Comparison of ENCODE assay signal across 8 cellular contexts in genomic region chr15:90957105-90957790, GRCh38. TPM values are rescaled to one million over a fixed set of nuclear protein-coding genes. Genes with fewer than 3 reads are reported as not detected.
DNase-seq lines count a peak whose midpoint lies in the region; ATAC-seq, FAIRE-seq and TF ChIP-seq lines count a peak whose summit lies in the region.

No MANE protein-coding gene starts in this region.

- intact Hi-C loops in body of pancreas (cut with DNase I): no loop called here

- no peaks in the 10 kb centered on the region for H3K79me2 ChIP-seq in keratinocyte (ENCODE audit: control insufficient read depth, insufficient read depth, low read length)

- H3K9me3 Mint-ChIP-seq in T-helper 2 cell treated with Interferon-gamma antibody and Interleukin-4, amounts not matched to agents 5 μg/mL and 100 μg/mL, for 36 hours: no peaks in the 10 kb centered on the region
- H3K9me3 Mint-ChIP-seq in stimulated activated naive CD8-positive, alpha-beta T cell treated with anti-CD3 and anti-CD28 coated beads, Interleukin-15, amount 100 ng/mL, for 72 hours: no peaks in the 10 kb centered on the region

- peaks cover 8% of the 10 kb centered on the region for H3K4me1 Mint-ChIP-seq in T-helper 2 cell treated with Interferon-gamma antibody and Interleukin-4, amounts not matched to agents 5 μg/mL and 100 μg/mL, for 36 hours (ENCODE audit: low read depth)
- H3K4me1 Mint-ChIP-seq in stimulated activated naive CD8-positive, alpha-beta T cell treated with anti-CD3 and anti-CD28 coated beads, Interleukin-15, amount 100 ng/mL, for 72 hours: peaks cover 27% of the 10 kb centered on the region

- no peaks in the 10 kb centered on the region for H4K20me1 ChIP-seq in keratinocyte (ENCODE audit: control insufficient read depth, extremely low read depth, insufficient read depth, low read length)

- TF ChIP-seq CTCF in body of pancreas (IDR thresholded peaks at IDR 0.05) (no peak), keratinocyte (optimal IDR thresholded peaks at IDR 0.05 in 1 of 3, IDR thresholded peaks at IDR 0.05 in 1 of 3, conservative IDR thresholded peaks at IDR 0.05 in 1 of 3; ENCODE audit: extremely low read depth in 1 of 3, insufficient read depth in 2 of 3, low read length in 3 of 3) (no peak)

- WGBS in body of pancreas, 2 donors: 14 to 33% methylated on average over 1 to 53 of the region's 58 CpGs

- H3K9ac ChIP-seq in keratinocyte (ENCODE audit: control insufficient read depth, extremely low read depth, insufficient read depth, low read length): peak overlapping the region; percentile 95

- H3K4me3 ChIP-seq in body of pancreas (peak overlapping the region; percentile 14 to 39), keratinocyte (ENCODE audit: control insufficient read depth in 2 of 3, extremely low read depth in 1 of 3, insufficient read depth in 2 of 3, low read depth in 1 of 3, low read length in 3 of 3) (peak overlapping the region; percentile 51 to 64 (median 58))

- H3K9me3 ChIP-seq in body of pancreas (no peaks in the 10 kb centered on the region), keratinocyte (ENCODE audit: control insufficient read depth, low read depth, low read length) (no peaks in the 10 kb centered on the region)

- peak overlapping the region; percentile 65 for H2AFZ ChIP-seq in keratinocyte (ENCODE audit: control insufficient read depth, low read length)

- H3K27ac ChIP-seq in body of pancreas (peak overlapping the region; percentile 40 to 98 (median 78)), keratinocyte (ENCODE audit: control insufficient read depth, insufficient read depth, low read length) (no peak overlapping the region)

- ATAC-seq in body of pancreas (peak; percentile 12), HG03280 (IDR thresholded peaks at IDR 0.05; ENCODE audit: unreplicated experiment) (no peak)
- ATAC-seq in stimulated activated naive CD8-positive, alpha-beta T cell treated with anti-CD3 and anti-CD28 coated beads, Interleukin-15, amount 100 ng/mL, for 72 hours: no peak

- DNase-seq in T-helper 2 cell treated with Interferon-gamma antibody and Interleukin-4, amounts not matched to agents 5 μg/mL and 100 μg/mL, for 36 hours (ENCODE audit: low spot score): no peak
- DNase-seq in T-helper 2 cell (no peak), body of pancreas (peak; percentile 35 to 60 (median 46)), keratinocyte (ENCODE audit: low read depth, low spot score) (no peak), SIG-M5 (lab: John Stamatoyannopoulos, UW) (no peak), mesenteric fat pad (ENCODE audit: low spot score) (no peak)
- no peak for DNase-seq in stimulated activated naive CD8-positive, alpha-beta T cell treated with anti-CD3 and anti-CD28 coated beads, Interleukin-15, amount 100 ng/mL, for 72 hours

- H3K27me3 Mint-ChIP-seq in T-helper 2 cell treated with Interferon-gamma antibody and Interleukin-4, amounts not matched to agents 5 μg/mL and 100 μg/mL, for 36 hours (ENCODE audit: low read depth): no peaks in the 10 kb centered on the region
- no peaks in the 10 kb centered on the region for H3K27me3 Mint-ChIP-seq in stimulated activated naive CD8-positive, alpha-beta T cell treated with anti-CD3 and anti-CD28 coated beads, Interleukin-15, amount 100 ng/mL, for 72 hours

- FAIRE-seq in keratinocyte (lab: Jason Lieb, UNC): no peak

- H3K36me3 ChIP-seq in body of pancreas (replicated peaks in 1 of 2; ENCODE audit: insufficient read depth in 1 of 2, low read depth in 2 of 2): peaks cover 0 to 7% of the 10 kb centered on the region in 2 donors
- peaks cover 17 to 21% of the 10 kb centered on the region in 2 experiments for H3K36me3 ChIP-seq in keratinocyte (ENCODE audit: control insufficient read depth in 2 of 2, extremely low read depth in 1 of 2, insufficient read depth in 2 of 2, low read length in 2 of 2)

- H3K4me3 Mint-ChIP-seq in T-helper 2 cell treated with Interferon-gamma antibody and Interleukin-4, amounts not matched to agents 5 μg/mL and 100 μg/mL, for 36 hours: peak overlapping the region; percentile 67
- peak overlapping the region; percentile 89 to 95 for H3K4me3 Mint-ChIP-seq in stimulated activated naive CD8-positive, alpha-beta T cell treated with anti-CD3 and anti-CD28 coated beads, Interleukin-15, amount 100 ng/mL, for 72 hours

- peak overlapping the region; percentile 72 for H3K27ac Mint-ChIP-seq in T-helper 2 cell treated with Interferon-gamma antibody and Interleukin-4, amounts not matched to agents 5 μg/mL and 100 μg/mL, for 36 hours
- peak overlapping the region in 1 of 2 donors; percentile 80 for H3K27ac Mint-ChIP-seq in stimulated activated naive CD8-positive, alpha-beta T cell treated with anti-CD3 and anti-CD28 coated beads, Interleukin-15, amount 100 ng/mL, for 72 hours

- TF ChIP-seq POLR2A in body of pancreas (IDR thresholded peaks at IDR 0.05): peak in 1 of 3 donors; percentile 7

- dilution Hi-C loops in keratinocyte (cut with MboI; ENCODE audit: extremely low pct_ligation_motif_present, low sequenced_read_pairs): no loop called here

- no peaks in the 10 kb centered on the region for H3K27me3 ChIP-seq in body of pancreas
- H3K27me3 ChIP-seq in keratinocyte (ENCODE audit: control insufficient read depth, extremely low read depth, insufficient read depth, low read length): no peaks in the 10 kb centered on the region

- H3K4me1 ChIP-seq in body of pancreas (peaks cover 31% of the 10 kb centered on the region), keratinocyte (ENCODE audit: control insufficient read depth, extremely low read depth, insufficient read depth, low read length) (peaks cover 16% of the 10 kb centered on the region)

- H3K4me2 ChIP-seq in keratinocyte (ENCODE audit: control insufficient read depth, extremely low read depth, insufficient read depth, low read depth, low read length): peak overlapping the region; percentile 87

- no peaks in the 10 kb centered on the region for H3K9me1 ChIP-seq in keratinocyte (ENCODE audit: control insufficient read depth, extremely low read depth, insufficient read depth, low read length)

- H3K36me3 Mint-ChIP-seq in T-helper 2 cell treated with Interferon-gamma antibody and Interleukin-4, amounts not matched to agents 5 μg/mL and 100 μg/mL, for 36 hours (ENCODE audit: low read depth): peaks cover 51% of the 10 kb centered on the region

RNA-seq across cellular contexts. Expression of gene RCCD1, which starts 2.6 kb away (rescaled TPM):
- total RNA-seq in body of pancreas: 10 to 100 TPM; 13.7 to 21.4 TPM
- polyA plus RNA-seq in keratinocyte: 4.9 to 7.8 TPM (median 7.3 TPM) in 3 replicates
- polyA plus RNA-seq in keratinocyte (2011; ENCODE audit: low read depth): 12.3 TPM
- polyA plus RNA-seq in keratinocyte (2011; cell fraction: cytosol; rRNA removed): 4.4 and 4.6 TPM in 2 replicates
- 18.7 and 19.9 TPM in 2 replicates for polyA plus RNA-seq in keratinocyte (2011; cell fraction: nucleus; rRNA removed)
- 8.1 and 11.2 TPM in 2 replicates for polyA plus RNA-seq in keratinocyte (2012; ENCODE audit: low replicate concordance)
- polyA minus RNA-seq in keratinocyte: 1.8 to 4.7 TPM (median 3.1 TPM) in 3 replicates
- polyA minus RNA-seq in keratinocyte (2011; cell fraction: cytosol; rRNA and poly(A)+ RNA removed): 4.6 TPM
- 3.5 and 3.6 TPM in 2 replicates for polyA minus RNA-seq in keratinocyte (2011; cell fraction: nucleus; rRNA and poly(A)+ RNA removed)
- total RNA-seq in mesenteric fat pad: 8.3 TPM

RNA-seq across cellular contexts. Expression of gene UNC45A, which starts 22.2 kb away (rescaled TPM):
- total RNA-seq in body of pancreas: 10 to 100 TPM; 42.8 to 85.0 TPM
- 60.9 to 91.0 TPM (median 63.1 TPM) in 3 replicates for polyA plus RNA-seq in keratinocyte
- 71.9 TPM for polyA plus RNA-seq in keratinocyte (2011; ENCODE audit: low read depth)
- 36.0 and 65.6 TPM in 2 replicates for polyA plus RNA-seq in keratinocyte (2011; cell fraction: cytosol; rRNA removed)
- 92.9 and 109 TPM in 2 replicates for polyA plus RNA-seq in keratinocyte (2011; cell fraction: nucleus; rRNA removed)
- 69.1 and 85.0 TPM in 2 replicates for polyA plus RNA-seq in keratinocyte (2012; ENCODE audit: low replicate concordance)
- polyA minus RNA-seq in keratinocyte: 76.9 to 110 TPM (median 103 TPM) in 3 replicates
- 93.0 TPM for polyA minus RNA-seq in keratinocyte (2011; cell fraction: cytosol; rRNA and poly(A)+ RNA removed)
- polyA minus RNA-seq in keratinocyte (2011; cell fraction: nucleus; rRNA and poly(A)+ RNA removed): 91.7 and 99.8 TPM in 2 replicates
- total RNA-seq in mesenteric fat pad: 52.9 TPM

RNA-seq across cellular contexts. Expression of gene HDDC3, which starts 24.9 kb away (rescaled TPM):
- total RNA-seq in body of pancreas: 10 to 100 TPM; 13.8 to 14.5 TPM
- 10.6 to 12.1 TPM (median 11.8 TPM) in 3 replicates for polyA plus RNA-seq in keratinocyte
- polyA plus RNA-seq in keratinocyte (2011; ENCODE audit: low read depth): 14.6 TPM
- 7.7 and 9.8 TPM in 2 replicates for polyA plus RNA-seq in keratinocyte (2011; cell fraction: cytosol; rRNA removed)
- 6.4 and 7.6 TPM in 2 replicates for polyA plus RNA-seq in keratinocyte (2011; cell fraction: nucleus; rRNA removed)
- polyA plus RNA-seq in keratinocyte (2012; ENCODE audit: low replicate concordance): 9.4 and 12.4 TPM in 2 replicates
- polyA minus RNA-seq in keratinocyte: 4.4 to 7.2 TPM (median 6.5 TPM) in 3 replicates
- polyA minus RNA-seq in keratinocyte (2011; cell fraction: cytosol; rRNA and poly(A)+ RNA removed): 9.4 TPM
- polyA minus RNA-seq in keratinocyte (2011; cell fraction: nucleus; rRNA and poly(A)+ RNA removed): 2.2 and 4.1 TPM in 2 replicates
- 17.1 TPM for total RNA-seq in mesenteric fat pad

RNA-seq across cellular contexts. Expression of gene PRC1, which starts 37.1 kb away (rescaled TPM):
- total RNA-seq in body of pancreas (10 to 100 TPM in 1 of 2 donors, 1 to 10 TPM in 1; 9.1 to 11.5 TPM), mesenteric fat pad (3.8 TPM)
- polyA plus RNA-seq in keratinocyte: 23.4 to 105 TPM (median 78.4 TPM) in 3 replicates
- 11.3 TPM for polyA plus RNA-seq in keratinocyte (2011; ENCODE audit: low read depth)
- 20.9 and 28.4 TPM in 2 replicates for polyA plus RNA-seq in keratinocyte (2011; cell fraction: cytosol; rRNA removed)
- polyA plus RNA-seq in keratinocyte (2011; cell fraction: nucleus; rRNA removed): 34.7 and 36.2 TPM in 2 replicates
- 2.1 and 55.4 TPM in 2 replicates for polyA plus RNA-seq in keratinocyte (2012; ENCODE audit: low replicate concordance)
- 21.7 to 136 TPM (median 82.1 TPM) in 3 replicates for polyA minus RNA-seq in keratinocyte
- polyA minus RNA-seq in keratinocyte (2011; cell fraction: cytosol; rRNA and poly(A)+ RNA removed): 28.0 TPM
- 9.6 and 14.0 TPM in 2 replicates for polyA minus RNA-seq in keratinocyte (2011; cell fraction: nucleus; rRNA and poly(A)+ RNA removed)

RNA-seq across cellular contexts. Expression of gene MAN2A2, which starts 54.1 kb away (rescaled TPM):
- total RNA-seq in body of pancreas (100 to 1,000 TPM in 1 of 2 donors, 10 to 100 TPM in 1; 78.9 to 138 TPM), mesenteric fat pad (104 TPM)
- polyA plus RNA-seq in keratinocyte: 6.6 to 13.4 TPM (median 9.7 TPM) in 3 replicates
- polyA plus RNA-seq in keratinocyte (2011; ENCODE audit: low read depth): 7.3 TPM
- 6.5 and 7.6 TPM in 2 replicates for polyA plus RNA-seq in keratinocyte (2011; cell fraction: cytosol; rRNA removed)
- 38.8 and 46.7 TPM in 2 replicates for polyA plus RNA-seq in keratinocyte (2011; cell fraction: nucleus; rRNA removed)
- 9.0 and 9.7 TPM in 2 replicates for polyA plus RNA-seq in keratinocyte (2012; ENCODE audit: low replicate concordance)
- polyA minus RNA-seq in keratinocyte: 16.9 to 46.0 TPM (median 20.4 TPM) in 3 replicates
- 10.2 TPM for polyA minus RNA-seq in keratinocyte (2011; cell fraction: cytosol; rRNA and poly(A)+ RNA removed)
- 17.4 and 20.3 TPM in 2 replicates for polyA minus RNA-seq in keratinocyte (2011; cell fraction: nucleus; rRNA and poly(A)+ RNA removed)

Comparison
In these comparisons a context has a peak if more than half of its experiments do, and no peak if none do; other contexts are left out.
1. DNase-seq: peak in body of pancreas (4 of 4); none in T-helper 2 cell treated with Interferon-gamma antibody and Interleukin-4, amounts not matched to agents 5 μg/mL and 100 μg/mL, for 36 hours (single experiment), T-helper 2 cell (0 of 5), keratinocyte (single experiment), stimulated activated naive CD8-positive, alpha-beta T cell treated with anti-CD3 and anti-CD28 coated beads, Interleukin-15, amount 100 ng/mL, for 72 hours (0 of 2), SIG-M5 (single experiment) and mesenteric fat pad (single experiment).